In genomic region chr6:134436281-134436815, GRCh38 we compare ENCODE assay signal across 9 cellular contexts.
DNase-seq lines count a peak whose midpoint lies in the region; ATAC-seq and TF ChIP-seq lines count a peak whose summit lies in the region.
"Had no signal": no experiment of that assay in that cellular context is flagged by ENCODE, and none has a peak within 500 bp of the region (broad histone marks: within the 10 kb centered on the region; RNA-seq: fewer than 3 reads in every experiment).

No MANE protein-coding gene starts in this region.

- H3K9ac ChIP-seq in GM23248, result peak overlapping the region; percentile 80

- peak overlapping the region; percentile 34 for H3K4me3 Mint-ChIP-seq in activated CD8-positive, alpha-beta T cell treated with anti-CD3 and anti-CD28 coated beads, Interleukin-2, amount 10 ng/mL, durations not matched to agents 7 days and 5 days

- H2AFZ ChIP-seq in GM23248, result peak overlapping the region; percentile 49

- intact Hi-C loops in upper lobe of right lung (cut with DNase I), result no loop called here

- whole genome bisulfite sequencing in GM23248 (ENCODE audit: low coverage in 1 of 2, low lambda C conversion rate in 2 of 2, missing lambda C conversion rate in 2 of 2), 2 experiments, result 1 to 2% methylated on average over 9 of the region's 9 CpGs

- H3K4me1 Mint-ChIP-seq in activated CD8-positive, alpha-beta T cell treated with anti-CD3 and anti-CD28 coated beads, Interleukin-2, amount 10 ng/mL, durations not matched to agents 7 days and 5 days (ENCODE audit: low read depth), result peaks cover 29% of the 10 kb centered on the region

- CTCF ChIA-PET in activated CD8-positive, alpha-beta T cell treated with anti-CD3 and anti-CD28 coated beads, Interleukin-2, amount 10 ng/mL, durations not matched to agents 7 days and 5 days (lab: Charles Lee), result interaction anchor here (1.1 to 3.3 kb wide), 5 partner anchors 10 to 205 kb away, joined by 3 to 22 read pairs (median 6); no protein-coding TSS in a partner anchor

- no peaks in the 10 kb centered on the region for H3K36me3 ChIP-seq in GM23248 (ENCODE audit: low read depth)
- no peaks in the 10 kb centered on the region for H3K36me3 ChIP-seq in MG63
- no peaks in the 10 kb centered on the region for H3K36me3 ChIP-seq in upper lobe of right lung
- H3K36me3 ChIP-seq in WERI-Rb-1, result no peaks in the 10 kb centered on the region

- H3K27ac ChIP-seq in GM23248 (peak overlapping the region; percentile 95), upper lobe of right lung (peak overlapping the region; percentile 71), WERI-Rb-1 (no peak overlapping the region)

- POLR2A ChIA-PET in activated CD8-positive, alpha-beta T cell treated with anti-CD3 and anti-CD28 coated beads, Interleukin-2, amount 10 ng/mL, durations not matched to agents 7 days and 5 days (lab: Charles Lee), result no interaction called here

- no peaks in the 10 kb centered on the region for H3K9me2 ChIP-seq in GM23248 (ENCODE audit: insufficient read depth)

- no peaks in the 10 kb centered on the region for H3K9me3 Mint-ChIP-seq in activated CD8-positive, alpha-beta T cell treated with anti-CD3 and anti-CD28 coated beads, Interleukin-2, amount 10 ng/mL, durations not matched to agents 7 days and 5 days (ENCODE audit: insufficient read depth)
- H3K9me3 Mint-ChIP-seq: brain had no signal

- DNase-seq in GM04503 (ENCODE audit: low read depth) (peak; percentile 96), GM23248 (peak; percentile 98), MG63 (peak; percentile 91), epithelial cell of proximal tubule (ENCODE audit: low read depth) (peak; percentile 90), omental fat pad (ENCODE audit: low spot score) (peak; percentile 31), upper lobe of right lung (no peak), WERI-Rb-1 (no peak)
- DNase-seq in activated CD8-positive, alpha-beta T cell treated with anti-CD3 and anti-CD28 coated beads, Interleukin-2, amount 10 ng/mL, durations not matched to agents 7 days and 5 days, result peak; percentile 62

- no peaks in the 10 kb centered on the region for H3K9me3 ChIP-seq in GM23248 (ENCODE audit: low read depth)
- H3K9me3 ChIP-seq in MG63, result no peaks in the 10 kb centered on the region
- no peaks in the 10 kb centered on the region for H3K9me3 ChIP-seq in upper lobe of right lung
- H3K9me3 ChIP-seq in WERI-Rb-1 (ENCODE audit: severe bottlenecking), result no peaks in the 10 kb centered on the region

- TF ChIP-seq CTCF in epithelial cell of proximal tubule (conservative IDR thresholded peaks at IDR 0.05; ENCODE audit: low read depth, low read length) (no peak), omental fat pad (IDR thresholded peaks at IDR 0.05) (no peak), upper lobe of right lung (IDR thresholded peaks at IDR 0.05) (no peak), WERI-Rb-1 (IDR thresholded peaks at IDR 0.05; ENCODE audit: low read depth, low read length) (no peak)

- peak overlapping the region; percentile 78 for H3K4me2 ChIP-seq in GM23248 (ENCODE audit: unreplicated experiment)

- H3F3A ChIP-seq in GM23248 (ENCODE audit: insufficient read depth), result peaks cover 35% of the 10 kb centered on the region

- H3K36me3 Mint-ChIP-seq in activated CD8-positive, alpha-beta T cell treated with anti-CD3 and anti-CD28 coated beads, Interleukin-2, amount 10 ng/mL, durations not matched to agents 7 days and 5 days (ENCODE audit: low read depth), result no peaks in the 10 kb centered on the region
- H3K36me3 Mint-ChIP-seq: brain had no signal

- H3K79me2 ChIP-seq in GM23248 (ENCODE audit: insufficient read depth), result no peaks in the 10 kb centered on the region

- in situ Hi-C loops in GM23248 (cut with MboI), result loop anchor here (25.0 kb wide), 1 partner anchor 376 kb away; no protein-coding TSS in a partner anchor

- H3K4me3 ChIP-seq in GM23248, result peak overlapping the region; percentile 58
- H3K4me3 ChIP-seq in MG63, result peak overlapping the region; percentile 19
- H3K4me3 ChIP-seq in epithelial cell of proximal tubule (ENCODE audit: low read depth, low read length), result peak overlapping the region; percentile 9
- no peak overlapping the region for H3K4me3 ChIP-seq in upper lobe of right lung
- H3K4me3 ChIP-seq in WERI-Rb-1 (ENCODE audit: low read depth, low read length), result no peak overlapping the region

- no peaks in the 10 kb centered on the region for H4K20me1 ChIP-seq in GM23248 (ENCODE audit: insufficient read depth)

- ATAC-seq in activated CD8-positive, alpha-beta T cell treated with anti-CD3 and anti-CD28 coated beads, Interleukin-2, amount 10 ng/mL, durations not matched to agents 7 days and 5 days, result peak; percentile 87
- peak; percentile 94 for ATAC-seq in omental fat pad (ENCODE audit: low FRiP score)
- ATAC-seq in upper lobe of right lung, result peak; percentile 89

- H3K27me3 Mint-ChIP-seq in activated CD8-positive, alpha-beta T cell treated with anti-CD3 and anti-CD28 coated beads, Interleukin-2, amount 10 ng/mL, durations not matched to agents 7 days and 5 days (ENCODE audit: low read depth), result no peaks in the 10 kb centered on the region

- H3K4me1 ChIP-seq in GM23248 (ENCODE audit: insufficient read depth), result peaks cover 34% of the 10 kb centered on the region
- peaks cover 7% of the 10 kb centered on the region for H3K4me1 ChIP-seq in upper lobe of right lung

- H3K27ac Mint-ChIP-seq in activated CD8-positive, alpha-beta T cell treated with anti-CD3 and anti-CD28 coated beads, Interleukin-2, amount 10 ng/mL, durations not matched to agents 7 days and 5 days, result peak overlapping the region; percentile 72

- H3K27me3 ChIP-seq in GM23248 (replicated peaks; ENCODE audit: insufficient read depth) (no peaks in the 10 kb centered on the region), MG63 (no peaks in the 10 kb centered on the region), upper lobe of right lung (no peaks in the 10 kb centered on the region), WERI-Rb-1 (ENCODE audit: insufficient read depth, low read depth, severe bottlenecking) (no peaks in the 10 kb centered on the region)

Comparison
In these comparisons a context has a peak if more than half of its experiments do, and no peak if none do; other contexts are left out.
1. DNase-seq: peak in GM04503 (single experiment), GM23248 (single experiment), MG63 (single experiment), activated CD8-positive, alpha-beta T cell treated with anti-CD3 and anti-CD28 coated beads, Interleukin-2, amount 10 ng/mL, durations not matched to agents 7 days and 5 days (single experiment), epithelial cell of proximal tubule (single experiment) and omental fat pad (single experiment); none in upper lobe of right lung (single experiment) and WERI-Rb-1 (single experiment).
2. H3K4me3 ChIP-seq: peak in GM23248 (single experiment), MG63 (single experiment) and epithelial cell of proximal tubule (single experiment); none in upper lobe of right lung (single experiment) and WERI-Rb-1 (single experiment).
3. Peak in every context shown above with its lines, with median percentiles within 50 percentile points of each other: ATAC-seq.